Comparison of ENCODE assay signal across 8 cellular contexts in the genomic region with DNA sequence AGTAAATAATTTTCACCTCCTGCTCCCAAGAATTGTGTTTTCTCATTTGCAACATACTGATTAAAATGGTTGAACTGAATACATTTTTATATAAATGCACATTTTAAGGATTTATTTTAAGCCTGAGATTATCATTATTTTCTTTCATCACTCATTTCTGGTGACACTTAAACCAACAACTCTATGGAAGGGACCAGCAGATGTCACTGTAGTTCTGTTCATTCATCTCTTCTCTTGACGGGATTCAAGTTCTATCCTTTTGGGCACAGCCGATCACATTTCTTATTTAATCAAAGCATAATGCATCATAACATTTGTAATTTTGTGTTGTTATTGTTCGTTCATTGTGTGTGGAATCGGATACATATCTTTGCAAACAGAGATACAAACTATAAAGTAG.
A peak's percentile ranks its signal among the peaks of the same experiment; 100 is the strongest.
DNase-seq lines count a peak whose midpoint lies in the region; ATAC-seq and TF ChIP-seq lines count a peak whose summit lies in the region.

No MANE protein-coding gene starts in this region.

- no peak overlapping the region for H3K4me3 ChIP-seq in fibroblast of villous mesenchyme (ENCODE audit: low read depth, low read length)

- DNase-seq in NCI-H524 (lab: John Stamatoyannopoulos, UW) (peak; percentile 14 to 53), NCI-H524 treated with DMSO at 0.1 percent for 48 hours (lab: John Stamatoyannopoulos, UW) (no peak), RKO (ENCODE audit: low spot score) (peak; percentile 41), fibroblast of villous mesenchyme (ENCODE audit: low read depth) (peak; percentile 67), putamen (ENCODE audit: low spot score) (peak; percentile 47)
- no peak for DNase-seq in stimulated activated CD4-positive, alpha-beta T cell treated with anti-CD3 and anti-CD28 coated beads, Interleukin-1b, Interleukin-23, amount 100 ng/mL, for 48 hours

- ATAC-seq in HG02798 (IDR thresholded peaks at IDR 0.05; ENCODE audit: poor library complexity, unreplicated experiment) (no peak), GM18502 (IDR thresholded peaks at IDR 0.05; ENCODE audit: poor library complexity, unreplicated experiment) (no peak)

- peak; percentile 61 for TF ChIP-seq CTCF in fibroblast of villous mesenchyme (IDR thresholded peaks at IDR 0.05; ENCODE audit: insufficient read depth, low read depth, low read length)

Comparison
In these comparisons a context has a peak if more than half of its experiments do, and no peak if none do; other contexts are left out.
1. DNase-seq: peak in NCI-H524 (2 of 2), RKO (single experiment), fibroblast of villous mesenchyme (single experiment) and putamen (single experiment); none in NCI-H524 treated with DMSO at 0.1 percent for 48 hours (single experiment) and stimulated activated CD4-positive, alpha-beta T cell treated with anti-CD3 and anti-CD28 coated beads, Interleukin-1b, Interleukin-23, amount 100 ng/mL, for 48 hours (single experiment).